In genomic region chr1:25916460-25916859, GRCh38 we compare ENCODE assay signal across 6 cellular contexts. TPM values are rescaled to one million over a fixed set of nuclear protein-coding genes. Genes with fewer than 3 reads are reported as not detected.
"Had no signal": no experiment of that assay in that cellular context is flagged by ENCODE, and none has a peak within 500 bp of the region (broad histone marks: within the 10 kb centered on the region; RNA-seq: fewer than 3 reads in every experiment).

No MANE protein-coding gene starts in this region.

- H3K4me3 ChIP-seq: GM23248, HAP-1 had no signal

- H3K36me3 ChIP-seq: HAP-1 had no signal

- H3K27ac ChIP-seq: GM23248 had no signal

- H3K9me3 ChIP-seq: HAP-1 had no signal

- H3K27ac Mint-ChIP-seq: IgD-negative memory B cell had no signal

- DNase-seq: GM23248, GOT3, H7, KBM-7 had no signal

- H2AFZ ChIP-seq: GM23248 had no signal

- H3K4me1 ChIP-seq: HAP-1 had no signal

- H3K4me3 Mint-ChIP-seq: IgD-negative memory B cell had no signal

- H3K9ac ChIP-seq: GM23248 had no signal

RNA-seq across cellular contexts. Expression of gene AUNIP, which starts 57.2 kb away (rescaled TPM):
- polyA plus RNA-seq: IgD-negative memory B cell had no signal
